In the genomic region with DNA sequence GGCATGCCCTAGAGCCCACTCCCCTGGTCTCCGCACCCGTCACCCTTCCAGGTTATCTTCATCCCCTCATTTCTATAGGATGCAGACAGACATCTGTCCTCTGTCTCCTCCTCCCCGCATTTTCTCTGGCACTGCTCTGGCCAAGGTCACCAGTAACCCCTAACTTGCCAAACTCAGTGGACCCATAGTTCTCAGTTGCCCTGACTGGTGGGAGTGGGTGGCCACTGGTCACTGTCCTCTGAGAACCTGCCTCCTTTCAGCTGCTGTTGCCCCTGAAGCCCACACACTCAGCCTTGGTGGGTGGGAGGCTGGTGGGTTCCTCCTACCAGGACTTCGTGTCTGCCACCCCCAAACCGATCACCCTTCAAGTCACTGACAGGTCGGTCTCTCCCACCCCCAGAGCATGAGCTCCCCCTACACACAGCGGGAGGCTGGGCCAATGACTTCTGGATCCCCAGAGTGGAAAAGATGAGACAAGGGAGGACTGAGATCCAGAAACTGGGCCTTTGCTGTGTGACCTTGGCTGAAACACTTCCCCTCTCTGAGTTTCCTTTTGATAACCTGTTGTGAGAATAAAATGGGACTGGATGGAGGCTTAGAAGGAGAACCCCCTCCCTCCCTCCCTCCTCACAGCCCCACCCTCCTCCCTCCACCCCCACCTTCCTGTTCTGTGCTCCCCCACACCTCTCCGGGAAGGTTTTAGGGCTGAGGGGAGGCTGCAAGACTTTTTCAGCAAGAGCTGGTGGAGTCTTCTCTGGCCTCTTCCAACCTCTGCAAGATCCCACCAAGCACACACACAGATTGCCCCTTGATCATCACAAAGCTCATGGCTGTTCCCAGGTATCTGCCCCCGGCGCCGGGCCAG, we compare ENCODE assay signal across 1 cellular context.
TF ChIP-seq lines count a peak whose summit lies in the region.

No MANE protein-coding gene starts in this region.

TF ChIP-seq in HEK293, 187 proteins besides CTCF, POLR2A, EP300 and RAD21 (continued from another document):
- TF ChIP-seq, protein P1, sequence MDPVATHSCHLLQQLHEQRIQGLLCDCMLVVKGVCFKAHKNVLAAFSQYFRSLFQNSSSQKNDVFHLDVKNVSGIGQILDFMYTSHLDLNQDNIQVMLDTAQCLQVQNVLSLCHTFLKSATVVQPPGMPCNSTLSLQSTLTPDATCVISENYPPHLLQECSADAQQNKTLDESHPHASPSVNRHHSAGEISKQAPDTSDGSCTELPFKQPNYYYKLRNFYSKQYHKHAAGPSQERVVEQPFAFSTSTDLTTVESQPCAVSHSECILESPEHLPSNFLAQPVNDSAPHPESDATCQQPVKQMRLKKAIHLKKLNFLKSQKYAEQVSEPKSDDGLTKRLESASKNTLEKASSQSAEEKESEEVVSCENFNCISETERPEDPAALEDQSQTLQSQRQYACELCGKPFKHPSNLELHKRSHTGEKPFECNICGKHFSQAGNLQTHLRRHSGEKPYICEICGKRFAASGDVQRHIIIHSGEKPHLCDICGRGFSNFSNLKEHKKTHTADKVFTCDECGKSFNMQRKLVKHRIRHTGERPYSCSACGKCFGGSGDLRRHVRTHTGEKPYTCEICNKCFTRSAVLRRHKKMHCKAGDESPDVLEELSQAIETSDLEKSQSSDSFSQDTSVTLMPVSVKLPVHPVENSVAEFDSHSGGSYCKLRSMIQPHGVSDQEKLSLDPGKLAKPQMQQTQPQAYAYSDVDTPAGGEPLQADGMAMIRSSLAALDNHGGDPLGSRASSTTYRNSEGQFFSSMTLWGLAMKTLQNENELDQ (tag by site-specific recombination; IDR thresholded peaks at IDR 0.05; ENCODE audit: low read depth) = no peak
- peak; percentile 91 for TF ChIP-seq EGR2 (tag by site-specific recombination; IDR thresholded peaks at IDR 0.05; ENCODE audit: low read depth)
